ENCODE assay signal across 8 cellular contexts in genomic region chr3:196569003-196569516, GRCh38. TPM values are rescaled to one million over a fixed set of nuclear protein-coding genes. Genes with fewer than 3 reads are reported as not detected.
A peak's percentile ranks its signal among the peaks of the same experiment; 100 is the strongest.
DNase-seq lines count a peak whose midpoint lies in the region; ATAC-seq and TF ChIP-seq lines count a peak whose summit lies in the region.

No MANE protein-coding gene starts in this region.

- H3K4me2 ChIP-seq in MM.1S (ENCODE audit: low read depth, low read length) = peak overlapping the region; percentile 85

- H3K4me3 Mint-ChIP-seq in activated CD4-positive, alpha-beta memory T cell treated with anti-CD3 and anti-CD28 coated beads for 36 hours = peak overlapping the region; percentile 97
- peak overlapping the region; percentile 98 for H3K4me3 Mint-ChIP-seq in endothelial cell (ENCODE audit: unreplicated experiment)
- H3K4me3 Mint-ChIP-seq in stimulated activated naive B cell treated with anti-CD40 and anti-IgM and Interleukin-4, amounts not matched to agents 10 μg/mL and 1 μg/mL and 100 μg/mL, for 72 hours = peak overlapping the region; percentile 89 to 97

- H3K27me3 ChIP-seq in HAP-1 (ENCODE audit: low read depth) = no peaks in the 10 kb centered on the region
- no peaks in the 10 kb centered on the region for H3K27me3 ChIP-seq in MM.1S (replicated peaks; ENCODE audit: insufficient read depth, low read length)
- no peaks in the 10 kb centered on the region for H3K27me3 ChIP-seq in mucosa of stomach (ENCODE audit: control insufficient read depth, insufficient read depth, low read length)

- H3F3A ChIP-seq in MM.1S (ENCODE audit: insufficient read depth, low read length) = peaks cover 18% of the 10 kb centered on the region

- TF ChIP-seq CTCF in GM12865 (IDR thresholded peaks at IDR 0.05; ENCODE audit: insufficient read depth, low read depth, low read length, missing control alignments) (no peak), MM.1S (IDR thresholded peaks at IDR 0.05; ENCODE audit: low read length) (no peak), endothelial cell (IDR thresholded peaks at IDR 0.05; ENCODE audit: unreplicated experiment) (no peak)

- peaks cover 77% of the 10 kb centered on the region for H3K79me2 ChIP-seq in MM.1S (ENCODE audit: low read length)

- POLR2A ChIA-PET in activated CD4-positive, alpha-beta memory T cell treated with anti-CD3 and anti-CD28 coated beads for 36 hours (lab: Charles Lee) = interaction anchor here (0.8 to 1.6 kb wide), 6 partner anchors 29 to 662 kb away, joined by 3 to 5 read pairs (median 4); partner anchors contain the start of genes NCBP2, NRROS, PAK2 and RNF168

- H4K20me1 ChIP-seq in MM.1S (ENCODE audit: insufficient read depth, low read length) = no peaks in the 10 kb centered on the region; the same call in 1 of the 2 replicates

- peak overlapping the region; percentile 53 for H2AFZ ChIP-seq in MM.1S (ENCODE audit: low read length)

- H3K36me3 Mint-ChIP-seq in activated CD4-positive, alpha-beta memory T cell treated with anti-CD3 and anti-CD28 coated beads for 36 hours = peaks cover 16% of the 10 kb centered on the region
- peaks cover 14% of the 10 kb centered on the region for H3K36me3 Mint-ChIP-seq in endothelial cell (ENCODE audit: low read depth, unreplicated experiment)
- H3K36me3 Mint-ChIP-seq in stimulated activated naive B cell treated with anti-CD40 and anti-IgM and Interleukin-4, amounts not matched to agents 10 μg/mL and 1 μg/mL and 100 μg/mL, for 72 hours = peaks cover 3 to 4% of the 10 kb centered on the region in 2 donors

- peak overlapping the region; percentile 88 for H3K27ac Mint-ChIP-seq in activated CD4-positive, alpha-beta memory T cell treated with anti-CD3 and anti-CD28 coated beads for 36 hours
- H3K27ac Mint-ChIP-seq in endothelial cell (ENCODE audit: unreplicated experiment) = peak overlapping the region; percentile 92
- H3K27ac Mint-ChIP-seq in stimulated activated naive B cell treated with anti-CD40 and anti-IgM and Interleukin-4, amounts not matched to agents 10 μg/mL and 1 μg/mL and 100 μg/mL, for 72 hours = peak overlapping the region; percentile 86

- H3K4me3 ChIP-seq in GM12865 (ENCODE audit: low read depth, low read length) = peak overlapping the region; percentile 77
- H3K4me3 ChIP-seq in HAP-1 = peak overlapping the region; percentile 92
- peak overlapping the region; percentile 81 for H3K4me3 ChIP-seq in MM.1S (ENCODE audit: low read length)
- H3K4me3 ChIP-seq in mucosa of stomach (ENCODE audit: low read length) = no peak overlapping the region

- H3K9me3 Mint-ChIP-seq in activated CD4-positive, alpha-beta memory T cell treated with anti-CD3 and anti-CD28 coated beads for 36 hours = no peaks in the 10 kb centered on the region
- no peaks in the 10 kb centered on the region for H3K9me3 Mint-ChIP-seq in endothelial cell (ENCODE audit: unreplicated experiment)
- H3K9me3 Mint-ChIP-seq in stimulated activated naive B cell treated with anti-CD40 and anti-IgM and Interleukin-4, amounts not matched to agents 10 μg/mL and 1 μg/mL and 100 μg/mL, for 72 hours = no peaks in the 10 kb centered on the region

- H3K36me3 ChIP-seq in HAP-1 (replicated peaks) (0 out of 2 replicates have a peak, but pooled peaks cover 6% of the 10 kb centered on the region), MM.1S (replicated peaks; ENCODE audit: insufficient read depth, low read length) (no peaks in the 10 kb centered on the region), mucosa of stomach (ENCODE audit: control insufficient read depth, insufficient read depth, low read length) (no peaks in the 10 kb centered on the region)

- peaks cover 39% of the 10 kb centered on the region for H3K4me1 Mint-ChIP-seq in activated CD4-positive, alpha-beta memory T cell treated with anti-CD3 and anti-CD28 coated beads for 36 hours (ENCODE audit: low read depth)
- H3K4me1 Mint-ChIP-seq in endothelial cell (ENCODE audit: unreplicated experiment) = peaks cover 21% of the 10 kb centered on the region
- H3K4me1 Mint-ChIP-seq in stimulated activated naive B cell treated with anti-CD40 and anti-IgM and Interleukin-4, amounts not matched to agents 10 μg/mL and 1 μg/mL and 100 μg/mL, for 72 hours = peaks cover 11 to 30% of the 10 kb centered on the region in 2 donors

- H3K27ac ChIP-seq in MM.1S (ENCODE audit: low read length) = peak overlapping the region; percentile 44; the same call in 1 of the 2 replicates

- intact Hi-C loops in activated CD4-positive, alpha-beta memory T cell treated with anti-CD3 and anti-CD28 coated beads for 36 hours (cut with micrococcal nuclease) = loop anchor here (2.0 to 5.0 kb wide), 6 partner anchors 42 to 297 kb away; partner anchors contain the start of genes PAK2 and UBXN7

- CTCF ChIA-PET in activated CD4-positive, alpha-beta memory T cell treated with anti-CD3 and anti-CD28 coated beads for 36 hours (lab: Charles Lee) = interaction anchor here (0.6 to 3.9 kb wide), 8 partner anchors 29 to 116 kb away, joined by 3 to 25 read pairs (median 4); no protein-coding TSS in a partner anchor

- no peaks in the 10 kb centered on the region for H3K9me3 ChIP-seq in HAP-1
- H3K9me3 ChIP-seq in MM.1S (replicated peaks; ENCODE audit: insufficient read depth, low read length) = no peaks in the 10 kb centered on the region
- no peaks in the 10 kb centered on the region for H3K9me3 ChIP-seq in mucosa of stomach (ENCODE audit: control insufficient read depth, low read length)

- no peaks in the 10 kb centered on the region for H3K9me2 ChIP-seq in MM.1S (replicated peaks; ENCODE audit: insufficient read depth, low read length)

- peak overlapping the region; percentile 70 for H3K9ac ChIP-seq in MM.1S (ENCODE audit: low read length)
- H3K9ac ChIP-seq in mucosa of stomach (ENCODE audit: low read length) = peak overlapping the region; percentile 76

- peak; percentile 66 to 70 for ATAC-seq in stimulated activated naive B cell treated with anti-CD40 and anti-IgM and Interleukin-4, amounts not matched to agents 10 μg/mL and 1 μg/mL and 100 μg/mL, for 72 hours (replicated peaks)
- ATAC-seq in GM18520 (IDR thresholded peaks at IDR 0.05; ENCODE audit: unreplicated experiment) = no peak

- in situ Hi-C loops in HAP-1 (cut with MboI; ENCODE audit: low sequenced_read_pairs) = no loop called here

- H3K4me1 ChIP-seq in HAP-1 (peaks cover 4% of the 10 kb centered on the region; the same call in 1 of the 2 replicates), MM.1S (ENCODE audit: low read length) (peaks cover 22% of the 10 kb centered on the region), mucosa of stomach (ENCODE audit: control insufficient read depth, insufficient read depth, low read length) (peaks cover 10% of the 10 kb centered on the region)

- peak; percentile 77 for DNase-seq in GM12865 (ENCODE audit: low read depth)
- DNase-seq in HAP-1 (ENCODE audit: low spot score in 2 of 2) = peak in 1 of 2 experiments; percentile 46
- DNase-seq in MM.1S = peak; percentile 74
- peak; percentile 69 for DNase-seq in activated CD4-positive, alpha-beta memory T cell treated with anti-CD3 and anti-CD28 coated beads for 36 hours
- no peak for DNase-seq in endothelial cell (ENCODE audit: low spot score)
- peak; percentile 44 for DNase-seq in stimulated activated naive B cell treated with anti-CD40 and anti-IgM and Interleukin-4, amounts not matched to agents 10 μg/mL and 1 μg/mL and 100 μg/mL, for 72 hours

- H3K27me3 Mint-ChIP-seq in activated CD4-positive, alpha-beta memory T cell treated with anti-CD3 and anti-CD28 coated beads for 36 hours = no peaks in the 10 kb centered on the region
- H3K27me3 Mint-ChIP-seq in endothelial cell (ENCODE audit: unreplicated experiment) = peaks cover 10% of the 10 kb centered on the region
- no peaks in the 10 kb centered on the region for H3K27me3 Mint-ChIP-seq in stimulated activated naive B cell treated with anti-CD40 and anti-IgM and Interleukin-4, amounts not matched to agents 10 μg/mL and 1 μg/mL and 100 μg/mL, for 72 hours

RNA-seq across cellular contexts. Expression of gene FBXO45, which starts 0.6 kb away (rescaled TPM):
- total RNA-seq in activated CD4-positive, alpha-beta memory T cell treated with anti-CD3 and anti-CD28 coated beads for 36 hours = 10 to 100 TPM; 16.3 to 17.2 TPM
- 17.0 TPM for total RNA-seq in endothelial cell (ENCODE audit: unreplicated experiment)

RNA-seq across cellular contexts. Expression of gene WDR53, which starts 0.7 kb away (rescaled TPM):
- 10 to 100 TPM; 20.9 to 24.1 TPM for total RNA-seq in activated CD4-positive, alpha-beta memory T cell treated with anti-CD3 and anti-CD28 coated beads for 36 hours
- total RNA-seq in endothelial cell (ENCODE audit: unreplicated experiment) = 22.2 TPM

RNA-seq across cellular contexts. Expression of gene SMCO1, which starts 53.9 kb away (rescaled TPM):
- not detected for total RNA-seq in activated CD4-positive, alpha-beta memory T cell treated with anti-CD3 and anti-CD28 coated beads for 36 hours
- total RNA-seq in endothelial cell (ENCODE audit: unreplicated experiment) = not detected
